ENCODE assay signal across 11 cellular contexts in genomic region chr11:65781962-65782815, GRCh38. TPM values are rescaled to one million over a fixed set of nuclear protein-coding genes. Genes with fewer than 3 reads are reported as not detected.
DNase-seq lines count a peak whose midpoint lies in the region; TF ChIP-seq lines count a peak whose summit lies in the region.
"Had no signal": no experiment of that assay in that cellular context is flagged by ENCODE, and none has a peak within 500 bp of the region (broad histone marks: within the 10 kb centered on the region; RNA-seq: fewer than 3 reads in every experiment).

No MANE protein-coding gene starts in this region.

- H3K27me3 ChIP-seq in iPS-18a (ENCODE audit: control insufficient read depth, insufficient read depth, low read length) (peaks cover 54% of the 10 kb centered on the region), spleen (replicated peaks in 1 of 7) (peaks cover 0 to 26% (median 17%) of the 10 kb centered on the region in 7 donors), SJCRH30 (0 out of 2 replicates have a peak, but pooled peaks cover 4% of the 10 kb centered on the region)

- H3K36me3 ChIP-seq in iPS-18a (ENCODE audit: control insufficient read depth, low read depth, low read length) (no peaks in the 10 kb centered on the region), spleen (peaks cover 0 to 24% (median 20%) of the 10 kb centered on the region in 6 donors), SJCRH30 (no peaks in the 10 kb centered on the region)

- H3K27ac ChIP-seq in RWPE1 (peak overlapping the region; percentile 76), iPS-18a (ENCODE audit: low read length) (no peak overlapping the region), spleen (peak overlapping the region in 2 of 8 donors; percentile 92 to 97), SJCRH30 (no peak overlapping the region)

- no peaks in the 10 kb centered on the region for H3K9me3 ChIP-seq in iPS-18a (ENCODE audit: control insufficient read depth, low read depth, low read length)
- no peaks in the 10 kb centered on the region for H3K9me3 ChIP-seq in spleen
- H3K9me3 ChIP-seq in SJCRH30 (replicated peaks), result no peaks in the 10 kb centered on the region

- TF ChIP-seq CTCF in RWPE1 (conservative IDR thresholded peaks at IDR 0.05; ENCODE audit: low read depth) (no peak), spleen (IDR thresholded peaks at IDR 0.05 in 8 of 11, conservative IDR thresholded peaks at IDR 0.05 in 3 of 11) (no peak)

- POLR2A ChIA-PET in RWPE1 (lab: Yijun Ruan, JAX; ENCODE audit: low non-redundant PET), result no interaction called here

- H3K4me1 Mint-ChIP-seq in T-helper 2 cell treated with Interferon-gamma antibody and Interleukin-4, amounts not matched to agents 5 μg/mL and 100 μg/mL, for 36 hours (ENCODE audit: low read depth), result peaks cover 23% of the 10 kb centered on the region

- H3K9ac ChIP-seq in iPS-18a (ENCODE audit: low read length), result no peak overlapping the region

- H3K4me1 ChIP-seq in iPS-18a (ENCODE audit: control insufficient read depth, low read depth, low read length) (peaks cover 9% of the 10 kb centered on the region), spleen (peaks cover 15 to 62% (median 46%) of the 10 kb centered on the region in 6 donors), SJCRH30 (no peaks in the 10 kb centered on the region)

- peak overlapping the region; percentile 37 for H3K4me3 ChIP-seq in iPS-18a (ENCODE audit: low read length)
- H3K4me3 ChIP-seq in spleen, result peak overlapping the region in 2 of 8 donors; percentile 87 to 97
- H3K4me3 ChIP-seq in SJCRH30, result no peak overlapping the region

- H3K27me3 Mint-ChIP-seq in T-helper 2 cell treated with Interferon-gamma antibody and Interleukin-4, amounts not matched to agents 5 μg/mL and 100 μg/mL, for 36 hours (ENCODE audit: low read depth), result peaks cover 25% of the 10 kb centered on the region

- no peaks in the 10 kb centered on the region for H3K9me3 Mint-ChIP-seq in T-helper 2 cell treated with Interferon-gamma antibody and Interleukin-4, amounts not matched to agents 5 μg/mL and 100 μg/mL, for 36 hours

- intact Hi-C loops in spleen (cut with DNase I; ENCODE audit: low total_unique reads), result no loop called here

- CTCF ChIA-PET in RWPE1 (lab: Yijun Ruan, JAX), result no interaction called here

- peak overlapping the region; percentile 5 for H3K4me3 Mint-ChIP-seq in T-helper 2 cell treated with Interferon-gamma antibody and Interleukin-4, amounts not matched to agents 5 μg/mL and 100 μg/mL, for 36 hours

- DNase-seq in T-helper 2 cell treated with Interferon-gamma antibody and Interleukin-4, amounts not matched to agents 5 μg/mL and 100 μg/mL, for 36 hours (ENCODE audit: low spot score), result no peak
- no peak for DNase-seq in T-helper 2 cell
- DNase-seq in RWPE1 (ENCODE audit: low spot score), result no peak
- peak; percentile 65 for DNase-seq in spleen
- no peak for DNase-seq in NCI-H1092 (lab: John Stamatoyannopoulos, UW)
- DNase-seq in activated CD4-positive, CD25-positive, alpha-beta regulatory T cell (lab: John Stamatoyannopoulos, UW), result no peak
- no peak for DNase-seq in SJCRH30
- DNase-seq: activated naive CD4-positive, alpha-beta T cell treated with anti-CD3 and anti-CD28 coated beads, Interleukin-2, amount 50 U/mL, for 16 hours had no signal

- no peak for TF ChIP-seq POLR2A in spleen (IDR thresholded peaks at IDR 0.05)

- 87 to 95% (median 93%) methylated on average over 13 of the region's 13 CpGs for WGBS in spleen, 5 donors

- H3K36me3 Mint-ChIP-seq in T-helper 2 cell treated with Interferon-gamma antibody and Interleukin-4, amounts not matched to agents 5 μg/mL and 100 μg/mL, for 36 hours (ENCODE audit: low read depth), result peaks cover 12% of the 10 kb centered on the region

- no peak overlapping the region for H3K27ac Mint-ChIP-seq in T-helper 2 cell treated with Interferon-gamma antibody and Interleukin-4, amounts not matched to agents 5 μg/mL and 100 μg/mL, for 36 hours

RNA-seq across cellular contexts. Expression of gene AP5B1, which starts 1.4 kb away (rescaled TPM):
- total RNA-seq in spleen, result 10 to 100 TPM; 28.9 to 58.9 (median 33.1) TPM
- 10 to 100 TPM in 1 of 3 donors, 1 to 10 TPM in 2; 2.8 to 12.6 (median 3.3) TPM for polyA plus RNA-seq in spleen
- total RNA-seq in SJCRH30 (2014; rRNA removed; shearing (Covaris generic)), result 1.8 and 2.0 TPM in 2 replicates

RNA-seq across cellular contexts. Expression of gene OVOL1, which starts 4.7 kb away (rescaled TPM):
- total RNA-seq in spleen, result under 1 TPM in 2 of 7 donors, not detected in 5; 0.14 to 0.47 TPM
- under 1 TPM in 2 of 3 donors, not detected in 1; 0.03 to 0.06 TPM for polyA plus RNA-seq in spleen
- total RNA-seq in SJCRH30 (2014; rRNA removed; shearing (Covaris generic)), result not detected in 2 replicates
- total RNA-seq: LHCN-M2, RPMI7951 had no signal

RNA-seq across cellular contexts. Expression of gene SNX32, which starts 51.6 kb away (rescaled TPM):
- 1 to 10 TPM in 2 of 7 donors, under 1 TPM in 3, not detected in 2; 0.22 to 1.2 (median 0.77) TPM for total RNA-seq in spleen
- polyA plus RNA-seq in spleen, result 1 to 10 TPM in 1 of 3 donors, under 1 TPM in 2; 0.45 to 1.5 (median 0.89) TPM
- total RNA-seq in SJCRH30 (2014; rRNA removed; shearing (Covaris generic)), result 0.04 TPM in 1 of 2 replicates, not detected in the other
- total RNA-seq: RPMI7951 had no signal
